In genomic region chr9:129131300-129132145, GRCh38 we compare ENCODE assay signal across 1 cellular context.
TF ChIP-seq lines count a peak whose summit lies in the region.

No MANE protein-coding gene starts in this region.

TF ChIP-seq in HEK293, 187 proteins besides CTCF, POLR2A, EP300 and RAD21 (continued from another document):
- TF ChIP-seq ZNF324 (tag by site-specific recombination; IDR thresholded peaks at IDR 0.05), result no peak
- TF ChIP-seq KLF17 (tag by site-specific recombination; IDR thresholded peaks at IDR 0.05), result peak; percentile 24; the same call in 1 of the 2 replicates
- TF ChIP-seq ZNF548 (tag by site-specific recombination; IDR thresholded peaks at IDR 0.05), result no peak
- 0 out of 2 replicates have a peak, but pooled peaks have one; percentile 19 for TF ChIP-seq ZEB2 (tag by site-specific recombination; IDR thresholded peaks at IDR 0.05)
- no peak for TF ChIP-seq ZNF792 (tag by site-specific recombination; IDR thresholded peaks at IDR 0.05)
- peak; percentile 74 for TF ChIP-seq ZNF513 (tag by site-specific recombination; IDR thresholded peaks at IDR 0.05)
- peak; percentile 42; the same call in 1 of the 2 replicates for TF ChIP-seq KLF7 (tag by site-specific recombination; IDR thresholded peaks at IDR 0.05; ENCODE audit: borderline replicate concordance)
